In genomic region chr13:93413972-93414717, GRCh38 we compare ENCODE assay signal across 18 cellular contexts.
A peak's percentile ranks its signal among the peaks of the same experiment; 100 is the strongest.
DNase-seq lines count a peak whose midpoint lies in the region; ATAC-seq, FAIRE-seq and TF ChIP-seq lines count a peak whose summit lies in the region.
"Had no signal": no experiment of that assay in that cellular context is flagged by ENCODE, and none has a peak within 500 bp of the region (broad histone marks: within the 10 kb centered on the region; RNA-seq: fewer than 3 reads in every experiment).

No MANE protein-coding gene starts in this region.

- no peaks in the 10 kb centered on the region for H3K79me2 ChIP-seq in HepG2 (ENCODE audit: insufficient read depth, low read length)

- no peak overlapping the region for H2AFZ ChIP-seq in HepG2 (ENCODE audit: low read length)

- H3K4me3 ChIP-seq in right lobe of liver: no peak overlapping the region
- H3K4me3 ChIP-seq in HepG2 (replicated peaks in 1 of 3; ENCODE audit: insufficient read depth in 1 of 3, low read depth in 2 of 3, low read length in 3 of 3): no peak overlapping the region
- no peak overlapping the region for H3K4me3 ChIP-seq in brain microvascular endothelial cell (ENCODE audit: low read depth, low read length)
- H3K4me3 ChIP-seq in tibial artery: no peak overlapping the region
- H3K4me3 ChIP-seq in esophagus squamous epithelium: no peak overlapping the region
- H3K4me3 ChIP-seq: body of pancreas, SJCRH30 had no signal

- TF ChIP-seq POLR2A in right lobe of liver (IDR thresholded peaks at IDR 0.05): no peak
- TF ChIP-seq POLR2A in HepG2 (IDR thresholded peaks at IDR 0.05; ENCODE audit: insufficient read depth in 1 of 2, low read depth in 2 of 2, low read length in 2 of 2): no peak
- TF ChIP-seq POLR2A in esophagus squamous epithelium (IDR thresholded peaks at IDR 0.05): no peak

- no TSS peak for BruUV-seq in HepG2 (replicated peaks; lab: Mats Ljungman, UMichigan)

- in situ Hi-C loops in HepG2 (cut with HindIII; ENCODE audit: extremely low pct_ligation_motif_present, low pct_unique_long_range_greater_than_20kb) (no loop called here), brain microvascular endothelial cell (cut with HindIII; ENCODE audit: low pct_ligation_motif_present, low sequenced_read_pairs) (no loop called here)

- H3K4me1 ChIP-seq in right lobe of liver: peaks cover 0 to 5% (median 0%) of the 10 kb centered on the region in 4 donors
- H3K4me1 ChIP-seq in HepG2 (ENCODE audit: insufficient read depth, low read length): no peaks in the 10 kb centered on the region
- H3K4me1 ChIP-seq in tibial artery: peaks cover 0 to 17% (median 0%) of the 10 kb centered on the region in 4 donors
- no peaks in the 10 kb centered on the region for H3K4me1 ChIP-seq in esophagus squamous epithelium
- H3K4me1 ChIP-seq: body of pancreas, SJCRH30 had no signal

- 44% methylated on average over 8 of the region's 8 CpGs for WGBS in right lobe of liver (ENCODE audit: insufficient coverage, low coverage, low lambda C conversion rate, missing lambda C conversion rate)
- WGBS in HepG2 (ENCODE audit: low lambda C conversion rate): 91% methylated on average over 8 of the region's 8 CpGs
- 62 to 63% methylated on average over 8 of the region's 8 CpGs for WGBS in esophagus squamous epithelium, 2 donors

- CTCF ChIA-PET in HepG2 (lab: Yijun Ruan, JAX; ENCODE audit: low intra/inter-chr PET ratio, low total read pairs): no interaction called here

- TF ChIP-seq EP300 in HepG2 (IDR thresholded peaks at IDR 0.05; ENCODE audit: low read depth in 2 of 2, low read length in 2 of 2) (no peak), HepG2 (CRISPR knock-in tag; IDR thresholded peaks at IDR 0.05; ENCODE audit: borderline replicate concordance) (no peak)

- FAIRE-seq in HepG2 (lab: Jason Lieb, UNC): no peak

- H3K9ac ChIP-seq in HepG2 (ENCODE audit: insufficient read depth, low read depth, low read length): no peak overlapping the region

- H3K36me3 ChIP-seq in right lobe of liver: no peaks in the 10 kb centered on the region
- no peaks in the 10 kb centered on the region for H3K36me3 ChIP-seq in HepG2 (replicated peaks in 1 of 2; ENCODE audit: control insufficient read depth in 1 of 2, insufficient read depth in 2 of 2, low read length in 2 of 2)
- no peaks in the 10 kb centered on the region for H3K36me3 ChIP-seq in brain microvascular endothelial cell (replicated peaks)
- no peaks in the 10 kb centered on the region for H3K36me3 ChIP-seq in tibial artery
- H3K36me3 ChIP-seq in esophagus squamous epithelium: no peaks in the 10 kb centered on the region
- H3K36me3 ChIP-seq: SJCRH30 had no signal

- TF ChIP-seq CTCF in right lobe of liver (IDR thresholded peaks at IDR 0.05) (no peak), HepG2 (CRISPR knock-in tag; IDR thresholded peaks at IDR 0.05) (no peak), brain microvascular endothelial cell (IDR thresholded peaks at IDR 0.05; ENCODE audit: low read depth, low read length, missing control alignments) (no peak), tibial artery (IDR thresholded peaks at IDR 0.05) (no peak), esophagus squamous epithelium (IDR thresholded peaks at IDR 0.05) (no peak)

- DNase-seq in right lobe of liver (no peak), HepG2 (ENCODE audit: low spot score) (no peak), brain microvascular endothelial cell (peak; percentile 8), iPS-NIHi11 (ENCODE audit: low spot score) (peak; percentile 15), tibial artery (no peak), GDM1 (lab: John Stamatoyannopoulos, UW) (no peak), NCI-H774 (lab: John Stamatoyannopoulos, UW) (no peak), esophagus squamous epithelium (lab: John Stamatoyannopoulos, UW) (no peak)
- DNase-seq: activated CD4-positive, alpha-beta memory T cell treated with anti-CD3 and anti-CD28 coated beads for 36 hours; body of pancreas; dermis blood vessel endothelial cell; DMS 273 treated with DMSO at 0.1 percent for 48 hours; NCI-H187; NCI-H524; PC-3; SJCRH30; substantia nigra; T-helper 2 cell had no signal

- H3K4me2 ChIP-seq in HepG2 (ENCODE audit: low read depth, low read length): no peak overlapping the region

- H3K9me3 ChIP-seq in right lobe of liver (no peaks in the 10 kb centered on the region), HepG2 (ENCODE audit: low read length) (no peaks in the 10 kb centered on the region), tibial artery (no peaks in the 10 kb centered on the region), esophagus squamous epithelium (no peaks in the 10 kb centered on the region)
- H3K9me3 ChIP-seq: body of pancreas, SJCRH30 had no signal

- no peak overlapping the region for H3K27ac ChIP-seq in right lobe of liver
- H3K27ac ChIP-seq in HepG2 (ENCODE audit: extremely low read length, insufficient read depth, low read length): no peak overlapping the region
- H3K27ac ChIP-seq in brain microvascular endothelial cell: no peak overlapping the region
- peak overlapping the region; percentile 22 to 36 for H3K27ac ChIP-seq in tibial artery
- no peak overlapping the region for H3K27ac ChIP-seq in esophagus squamous epithelium
- H3K27ac ChIP-seq: body of pancreas, SJCRH30 had no signal

- H4K20me1 ChIP-seq in HepG2 (ENCODE audit: insufficient read depth, low read length): no peaks in the 10 kb centered on the region

- intact Hi-C loops in right lobe of liver (cut with DNase I): no loop called here
- intact Hi-C loops in HepG2 (cut with micrococcal nuclease; ENCODE audit: unreplicated experiment): no loop called here
- intact Hi-C loops in tibial artery (cut with DNase I; ENCODE audit: low total_unique reads): no loop called here
- intact Hi-C loops in esophagus squamous epithelium (cut with DNase I): no loop called here

- POLR2A ChIA-PET in HepG2 (lab: Yijun Ruan, JAX): no interaction called here

- no peak for TF ChIP-seq RAD21 in HepG2 (CRISPR knock-in tag; IDR thresholded peaks at IDR 0.05)

- ATAC-seq in right lobe of liver (peak in 3 of 4 donors; percentile 24 to 59 (median 42)), HepG2 (no peak)
- ATAC-seq: body of pancreas, PC-3 had no signal

- H3K27me3 ChIP-seq in right lobe of liver: no peaks in the 10 kb centered on the region
- H3K27me3 ChIP-seq in HepG2 (ENCODE audit: control insufficient read depth in 1 of 2, insufficient read depth in 2 of 2, low read length in 2 of 2): no peaks in the 10 kb centered on the region
- H3K27me3 ChIP-seq in brain microvascular endothelial cell (replicated peaks): no peaks in the 10 kb centered on the region
- H3K27me3 ChIP-seq in tibial artery: no peaks in the 10 kb centered on the region
- no peaks in the 10 kb centered on the region for H3K27me3 ChIP-seq in esophagus squamous epithelium
- H3K27me3 ChIP-seq: body of pancreas, SJCRH30 had no signal

TF ChIP-seq in HepG2, 621 proteins besides CTCF, POLR2A, EP300 and RAD21:
- TF ChIP-seq ATM (IDR thresholded peaks at IDR 0.05; ENCODE audit: borderline replicate concordance): no peak
- TF ChIP-seq SAP130 (CRISPR knock-in tag; IDR thresholded peaks at IDR 0.05; ENCODE audit: low read depth): no peak
- no peak for TF ChIP-seq GFI1 (CRISPR knock-in tag; IDR thresholded peaks at IDR 0.05; ENCODE audit: borderline replicate concordance)

Comparison
In these comparisons a context has a peak if more than half of its experiments do, and no peak if none do; other contexts are left out.
1. DNase-seq: peak in brain microvascular endothelial cell (single experiment) and iPS-NIHi11 (single experiment); none in right lobe of liver (0 of 3), HepG2 (single experiment), tibial artery (0 of 2), GDM1 (single experiment), NCI-H774 (single experiment) and esophagus squamous epithelium (single experiment).
2. H3K27ac ChIP-seq: peak in tibial artery (2 of 2); none in right lobe of liver (0 of 3), HepG2 (single experiment), brain microvascular endothelial cell (single experiment) and esophagus squamous epithelium (0 of 4).